ENCODE assay signal across 22 cellular contexts in the genomic region with DNA sequence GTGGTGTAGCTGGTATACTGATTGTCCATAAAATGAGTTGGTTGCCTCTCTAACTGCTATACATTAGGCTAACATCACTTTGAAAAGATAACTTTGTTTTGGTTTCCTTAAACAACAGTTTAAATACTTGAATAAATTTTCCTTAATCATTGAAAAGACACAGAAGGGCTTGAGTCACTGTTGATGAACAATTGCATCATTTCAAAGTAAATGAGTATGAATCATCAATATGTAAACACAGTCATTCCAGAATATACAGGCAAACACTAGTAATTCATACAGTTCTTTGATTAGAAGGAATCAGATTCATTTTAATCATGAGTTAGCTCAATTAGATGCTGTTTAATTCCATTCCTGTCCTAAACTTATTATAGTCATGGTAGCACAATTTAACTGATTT.
DNase-seq lines count a peak whose midpoint lies in the region; ATAC-seq, FAIRE-seq and TF ChIP-seq lines count a peak whose summit lies in the region.
"Had no signal": no experiment of that assay in that cellular context is flagged by ENCODE, and none has a peak within 500 bp of the region (broad histone marks: within the 10 kb centered on the region; RNA-seq: fewer than 3 reads in every experiment).

No MANE protein-coding gene starts in this region.

- H3K27me3 ChIP-seq in Panc1 (ENCODE audit: control insufficient read depth, insufficient read depth, low read length): no peaks in the 10 kb centered on the region
- no peaks in the 10 kb centered on the region for H3K27me3 ChIP-seq in endothelial cell of umbilical vein (ENCODE audit: control insufficient read depth in 2 of 2, insufficient read depth in 2 of 2, low read length in 2 of 2)
- H3K27me3 ChIP-seq in HepG2 (ENCODE audit: control insufficient read depth in 1 of 2, insufficient read depth in 2 of 2, low read length in 2 of 2): no peaks in the 10 kb centered on the region
- H3K27me3 ChIP-seq: BLaER1 had no signal

- H3K36me3 Mint-ChIP-seq in activated naive CD4-positive, alpha-beta T cell treated with anti-CD3 and anti-CD28 coated beads for 36 hours (ENCODE audit: low read depth): peaks cover 4% of the 10 kb centered on the region
- H3K36me3 Mint-ChIP-seq: CD8-positive, alpha-beta memory T cell had no signal

- CTCF ChIA-PET in Panc1 (lab: Charles Lee): no interaction called here
- CTCF ChIA-PET in endothelial cell of umbilical vein (lab: Charles Lee): no interaction called here
- CTCF ChIA-PET in HepG2 (lab: Yijun Ruan, JAX; ENCODE audit: low intra/inter-chr PET ratio, low total read pairs): no interaction called here
- CTCF ChIA-PET in activated naive CD4-positive, alpha-beta T cell treated with anti-CD3 and anti-CD28 coated beads for 36 hours (lab: Charles Lee): interaction anchor here (1.8 kb wide), 1 partner anchor 810 kb away, joined by 4 read pairs; no protein-coding TSS in a partner anchor

- no peak overlapping the region for H3K4me3 Mint-ChIP-seq in activated naive CD4-positive, alpha-beta T cell treated with anti-CD3 and anti-CD28 coated beads for 36 hours
- H3K4me3 Mint-ChIP-seq: CD8-positive, alpha-beta memory T cell had no signal

- no peak for TF ChIP-seq RAD21 in HepG2 (CRISPR knock-in tag; IDR thresholded peaks at IDR 0.05)

- FAIRE-seq in endothelial cell of umbilical vein (lab: Jason Lieb, UNC): no peak
- FAIRE-seq in islet of Langerhans (lab: Jason Lieb, UNC): peak; percentile 64
- FAIRE-seq in HepG2 (lab: Jason Lieb, UNC): no peak
- FAIRE-seq: GM12878, HTR-8/SVneo, RCC 7860 had no signal

- dilution Hi-C loops in endothelial cell of umbilical vein (cut with MboI; ENCODE audit: extremely low pct_ligation_motif_present, low sequenced_read_pairs): no loop called here

- DNase-seq in DMS53 (lab: John Stamatoyannopoulos, UW) (peak; percentile 26), DMS53 treated with DMSO at 0.1 percent for 48 hours (lab: John Stamatoyannopoulos, UW; ENCODE audit: unreplicated experiment) (no peak), Panc1 (ENCODE audit: low read depth, low spot score) (peak; percentile 1), endothelial cell of umbilical vein (ENCODE audit: low read depth, low spot score) (no peak), UCSD-AML1 (lab: John Stamatoyannopoulos, UW; ENCODE audit: unreplicated experiment) (no peak), HepG2 (ENCODE audit: low spot score) (no peak)
- no peak for DNase-seq in activated naive CD4-positive, alpha-beta T cell treated with anti-CD3 and anti-CD28 coated beads for 36 hours
- DNase-seq: CD8-positive, alpha-beta memory T cell; DMS 273 treated with DMSO at 0.1 percent for 48 hours; KG1; NCI-H1105 treated with DMSO at 0.1 percent for 48 hours; NCI-H187 treated with DMSO at 0.1 percent for 48 hours; NCI-H2171; NCI-H446 treated with DMSO at 0.1 percent for 48 hours; NCI-H82; SHP77 treated with DMSO at 0.1 percent for 48 hours had no signal

- peaks cover 10% of the 10 kb centered on the region for H3K4me1 Mint-ChIP-seq in activated naive CD4-positive, alpha-beta T cell treated with anti-CD3 and anti-CD28 coated beads for 36 hours (ENCODE audit: low read depth)
- H3K4me1 Mint-ChIP-seq: CD8-positive, alpha-beta memory T cell had no signal

- BruUV-seq in Panc1 (replicated peaks; lab: Mats Ljungman, UMichigan) (no TSS peak), endothelial cell of umbilical vein (replicated peaks; lab: Mats Ljungman, UMichigan) (no TSS peak), HepG2 (replicated peaks; lab: Mats Ljungman, UMichigan) (no TSS peak)

- H3K9me3 Mint-ChIP-seq in activated naive CD4-positive, alpha-beta T cell treated with anti-CD3 and anti-CD28 coated beads for 36 hours: peaks cover 2% of the 10 kb centered on the region

- TF ChIP-seq POLR2A in endothelial cell of umbilical vein (IDR thresholded peaks at IDR 0.05; ENCODE audit: low read depth, low read length): no peak
- TF ChIP-seq POLR2A in HepG2 (IDR thresholded peaks at IDR 0.05; ENCODE audit: insufficient read depth in 1 of 2, low read depth in 2 of 2, low read length in 2 of 2): no peak

- POLR2A ChIA-PET in Panc1 (lab: Charles Lee): no interaction called here
- POLR2A ChIA-PET in endothelial cell of umbilical vein (lab: Charles Lee): no interaction called here
- POLR2A ChIA-PET in HepG2 (lab: Yijun Ruan, JAX): no interaction called here

- no peak overlapping the region for H3K4me2 ChIP-seq in endothelial cell of umbilical vein (ENCODE audit: insufficient read depth, low read length)
- H3K4me2 ChIP-seq in HepG2 (ENCODE audit: low read depth, low read length): no peak overlapping the region
- H3K4me2 ChIP-seq: BLaER1 had no signal

- no peak for ATAC-seq in Panc1
- no peak for ATAC-seq in HepG2
- ATAC-seq: GM12878 had no signal

- H3K9me1 ChIP-seq in endothelial cell of umbilical vein (replicated peaks; ENCODE audit: control insufficient read depth, extremely low read depth, insufficient read depth, low read length): no peaks in the 10 kb centered on the region

- TF ChIP-seq CTCF in Panc1 (IDR thresholded peaks at IDR 0.05): no peak
- TF ChIP-seq CTCF in endothelial cell of umbilical vein (IDR thresholded peaks at IDR 0.05; ENCODE audit: extremely low read depth in 1 of 2, insufficient read depth in 1 of 2, low read depth in 1 of 2, low read length in 2 of 2): no peak
- no peak for TF ChIP-seq CTCF in HepG2 (CRISPR knock-in tag; IDR thresholded peaks at IDR 0.05)

- H4K20me1 ChIP-seq in endothelial cell of umbilical vein (replicated peaks; ENCODE audit: control insufficient read depth, extremely low read depth, insufficient read depth, low read length) (no peaks in the 10 kb centered on the region), HepG2 (ENCODE audit: insufficient read depth, low read length) (no peaks in the 10 kb centered on the region)

- H3K9me3 ChIP-seq in Panc1 (ENCODE audit: control insufficient read depth, insufficient read depth, low read depth, low read length) (no peaks in the 10 kb centered on the region), endothelial cell of umbilical vein (replicated peaks; ENCODE audit: control insufficient read depth, insufficient read depth, low read length) (no peaks in the 10 kb centered on the region), HepG2 (ENCODE audit: low read length) (no peaks in the 10 kb centered on the region; the same call in 1 of the 2 replicates)

- no peak overlapping the region for H3K4me3 ChIP-seq in Panc1 (ENCODE audit: low read depth in 2 of 2, low read length in 2 of 2)
- no peak overlapping the region for H3K4me3 ChIP-seq in endothelial cell of umbilical vein (replicated peaks in 1 of 3; ENCODE audit: insufficient read depth in 1 of 3, low read depth in 1 of 3, low read length in 3 of 3)
- no peak overlapping the region for H3K4me3 ChIP-seq in HepG2 (replicated peaks in 1 of 3; ENCODE audit: insufficient read depth in 1 of 3, low read depth in 2 of 3, low read length in 3 of 3)
- H3K4me3 ChIP-seq: BLaER1, GM12878 had no signal

- no peaks in the 10 kb centered on the region for H3K27me3 Mint-ChIP-seq in activated naive CD4-positive, alpha-beta T cell treated with anti-CD3 and anti-CD28 coated beads for 36 hours (ENCODE audit: low read depth)
- H3K27me3 Mint-ChIP-seq: CD8-positive, alpha-beta memory T cell had no signal

- H3K27ac Mint-ChIP-seq in activated naive CD4-positive, alpha-beta T cell treated with anti-CD3 and anti-CD28 coated beads for 36 hours: no peak overlapping the region
- H3K27ac Mint-ChIP-seq: CD8-positive, alpha-beta memory T cell had no signal

- H2AFZ ChIP-seq in endothelial cell of umbilical vein (ENCODE audit: low read depth, low read length) (no peak overlapping the region), HepG2 (ENCODE audit: low read length) (no peak overlapping the region)

- in situ Hi-C loops in Panc1 (cut with HindIII; ENCODE audit: low pct_unique_long_range_greater_than_20kb, low sequenced_read_pairs) (no loop called here), HepG2 (cut with HindIII; ENCODE audit: extremely low pct_ligation_motif_present, low pct_unique_long_range_greater_than_20kb) (no loop called here)

- H3K79me2 ChIP-seq in endothelial cell of umbilical vein (ENCODE audit: control insufficient read depth, insufficient read depth, low read length): no peaks in the 10 kb centered on the region
- no peaks in the 10 kb centered on the region for H3K79me2 ChIP-seq in HepG2 (ENCODE audit: insufficient read depth, low read length)

- H3K9ac ChIP-seq in endothelial cell of umbilical vein (replicated peaks; ENCODE audit: extremely low read depth, insufficient read depth, low read length) (no peak overlapping the region), HepG2 (ENCODE audit: insufficient read depth, low read depth, low read length) (no peak overlapping the region)
- H3K9ac ChIP-seq: BLaER1 had no signal

- H3K4me1 ChIP-seq in Panc1 (ENCODE audit: control insufficient read depth, insufficient read depth, low read length) (no peaks in the 10 kb centered on the region), endothelial cell of umbilical vein (ENCODE audit: control insufficient read depth, extremely low read depth, insufficient read depth, low read length) (no peaks in the 10 kb centered on the region), HepG2 (ENCODE audit: insufficient read depth, low read length) (no peaks in the 10 kb centered on the region)

- intact Hi-C loops in Panc1 (cut with micrococcal nuclease; ENCODE audit: unreplicated experiment) (no loop called here), endothelial cell of umbilical vein (cut with micrococcal nuclease) (no loop called here), HepG2 (cut with micrococcal nuclease; ENCODE audit: unreplicated experiment) (no loop called here)
- intact Hi-C loops in activated naive CD4-positive, alpha-beta T cell treated with anti-CD3 and anti-CD28 coated beads for 36 hours (cut with micrococcal nuclease): no loop called here

- no peak overlapping the region for H3K27ac ChIP-seq in Panc1 (ENCODE audit: low read length)
- no peak overlapping the region for H3K27ac ChIP-seq in endothelial cell of umbilical vein (ENCODE audit: insufficient read depth, low read depth, low read length)
- H3K27ac ChIP-seq in HepG2 (ENCODE audit: extremely low read length, insufficient read depth, low read length): no peak overlapping the region
- H3K27ac ChIP-seq: 22Rv1, BLaER1 had no signal

- H3K36me3 ChIP-seq in Panc1 (ENCODE audit: control insufficient read depth, insufficient read depth, low read length) (no peaks in the 10 kb centered on the region), endothelial cell of umbilical vein (ENCODE audit: control insufficient read depth in 2 of 2, extremely low read depth in 1 of 2, insufficient read depth in 2 of 2, low read length in 2 of 2) (no peaks in the 10 kb centered on the region), HepG2 (replicated peaks in 1 of 2; ENCODE audit: control insufficient read depth in 1 of 2, insufficient read depth in 2 of 2, low read length in 2 of 2) (no peaks in the 10 kb centered on the region)

- no peak for TF ChIP-seq EP300 in HepG2 (IDR thresholded peaks at IDR 0.05; ENCODE audit: low read depth in 2 of 2, low read length in 2 of 2)
- TF ChIP-seq EP300 in HepG2 (CRISPR knock-in tag; IDR thresholded peaks at IDR 0.05; ENCODE audit: borderline replicate concordance): no peak

TF ChIP-seq in endothelial cell of umbilical vein, 7 proteins besides CTCF, POLR2A, EP300 and RAD21 (continues in another document):
- peak; percentile 10 for TF ChIP-seq FOS (IDR thresholded peaks at IDR 0.05; ENCODE audit: borderline replicate concordance, insufficient read depth, low read length)

TF ChIP-seq in HepG2, 621 proteins besides CTCF, POLR2A, EP300 and RAD21 (continues in another document):
- no peak for TF ChIP-seq HIVEP1 (CRISPR knock-in tag; IDR thresholded peaks at IDR 0.05)

Comparison
In these comparisons a context has a peak if more than half of its experiments do, and no peak if none do; other contexts are left out.
1. DNase-seq: peak in DMS53 (single experiment) and Panc1 (single experiment); none in DMS53 treated with DMSO at 0.1 percent for 48 hours (single experiment), endothelial cell of umbilical vein (single experiment), UCSD-AML1 (single experiment), HepG2 (single experiment) and activated naive CD4-positive, alpha-beta T cell treated with anti-CD3 and anti-CD28 coated beads for 36 hours (single experiment).